In the genomic region with DNA sequence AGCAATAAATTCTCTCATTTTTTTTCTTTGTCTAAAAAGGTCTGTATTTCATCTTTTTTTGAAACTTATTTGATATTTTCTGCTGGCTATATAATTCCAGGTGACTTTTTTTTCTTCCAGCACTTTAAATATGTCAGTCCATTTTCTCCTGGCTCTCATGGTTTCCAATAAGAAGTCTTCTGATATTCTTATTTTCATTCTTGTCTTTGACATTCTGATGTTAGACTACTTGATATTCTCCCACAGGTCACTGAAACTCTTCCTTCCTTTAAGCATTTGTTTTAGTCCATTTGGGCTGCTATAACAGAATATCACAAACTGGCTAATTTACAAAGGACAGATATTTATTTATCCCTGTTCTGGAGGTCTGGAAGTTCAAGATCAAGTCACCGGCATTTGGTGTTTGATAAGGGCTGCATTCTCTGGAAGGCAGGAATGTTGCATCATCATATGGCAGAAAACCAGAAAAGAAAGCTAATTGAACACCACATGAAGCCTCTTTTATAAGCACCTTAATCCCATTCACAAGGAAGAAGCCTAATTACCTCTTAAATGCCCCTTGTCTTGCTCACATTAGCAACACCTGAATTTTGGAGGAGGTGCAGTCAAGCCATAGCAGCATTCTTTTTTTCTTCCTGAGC, we compare ENCODE assay signal across 21 cellular contexts.
DNase-seq lines count a peak whose midpoint lies in the region; FAIRE-seq and TF ChIP-seq lines count a peak whose summit lies in the region.
"Had no signal": no experiment of that assay in that cellular context is flagged by ENCODE, and none has a peak within 500 bp of the region (broad histone marks: within the 10 kb centered on the region; RNA-seq: fewer than 3 reads in every experiment).

No MANE protein-coding gene starts in this region.

- peaks cover 35 to 41% of the 10 kb centered on the region in 2 experiments for H3K4me1 Mint-ChIP-seq in H9
- H3K4me1 Mint-ChIP-seq: B cell had no signal

- no peaks in the 10 kb centered on the region for H4K20me1 ChIP-seq in H9 (ENCODE audit: control insufficient read depth, insufficient read depth, insufficient read length)

- H3K18ac ChIP-seq in H9 (ENCODE audit: insufficient read length, low read depth, low read length), result no peak overlapping the region

- FAIRE-seq in D721Med (lab: Jason Lieb, UNC), result no peak
- FAIRE-seq: GM19239 had no signal

- no peak overlapping the region for H3K4ac ChIP-seq in H9 (ENCODE audit: low read depth, low read length)

- H3K27ac Mint-ChIP-seq in H9, result peak overlapping the region in 2 of 3 experiments; percentile 41 to 95; a peak in 4 of 7 replicates
- H3K27ac Mint-ChIP-seq: B cell had no signal

- H3K27me3 Mint-ChIP-seq in H9 (ENCODE audit: low read depth), result peaks cover 25% of the 10 kb centered on the region

- no peak overlapping the region for H2AFZ ChIP-seq in H9 (ENCODE audit: low read length)

- H3K9me3 Mint-ChIP-seq in H9, result peaks cover 36 to 39% of the 10 kb centered on the region in 2 experiments

- no TSS peak for BruUV-seq in A673 (replicated peaks; lab: Mats Ljungman, UMichigan)

- no peak overlapping the region for H2BK15ac ChIP-seq in H9 (ENCODE audit: low read depth, low read length)

- H3K4me1 ChIP-seq in H9 (ENCODE audit: insufficient read depth, low read length) (no peaks in the 10 kb centered on the region), A673 (ENCODE audit: insufficient read depth, low read length, poor library complexity, severe bottlenecking) (no peaks in the 10 kb centered on the region)
- H3K4me1 ChIP-seq: SJCRH30 had no signal

- DNase-seq in AG08396 (ENCODE audit: low spot score) (peak; percentile 2), H9 (peak; percentile 15), NCI-H748 (lab: John Stamatoyannopoulos, UW; ENCODE audit: unreplicated experiment) (peak; percentile 15), fibroblast of mammary gland (ENCODE audit: low read depth) (peak; percentile 6), inferior parietal cortex (ENCODE audit: extremely low spot score) (no peak), D721Med (ENCODE audit: insufficient read length, low spot score) (no peak), A673 (ENCODE audit: low spot score) (no peak)
- DNase-seq: CD4-positive, CD25-positive, alpha-beta regulatory T cell; DMS53; MG63; NCI-H1092 treated with DMSO at 0.1 percent for 48 hours; NCI-H1694 treated with DMSO at 0.1 percent for 48 hours; NCI-H2107; NCI-H345; NCI-H82; PC-3; SJCRH30 had no signal

- H3K36me3 ChIP-seq in A673 (ENCODE audit: insufficient read depth, low read length, poor library complexity, severe bottlenecking), result no peaks in the 10 kb centered on the region
- H3K36me3 ChIP-seq: HAP-1, MG63, SJCRH30 had no signal

- no peak overlapping the region for H3K9ac ChIP-seq in H9 (ENCODE audit: extremely low read depth, insufficient read length, low read length)

- H4K5ac ChIP-seq in H9 (ENCODE audit: insufficient read length, low read depth, low read length), result no peak overlapping the region

- H3T11ph ChIP-seq in H9 (ENCODE audit: low read length), result no peak overlapping the region

- no peaks in the 10 kb centered on the region for H3K79me2 ChIP-seq in H9 (ENCODE audit: insufficient read depth, low read length)

- no peak overlapping the region for H2BK12ac ChIP-seq in H9 (ENCODE audit: insufficient read length, low read depth, low read length)

- H3K27ac ChIP-seq in H9 (ENCODE audit: insufficient read length, low read depth, low read length), result no peak overlapping the region
- no peak overlapping the region for H3K27ac ChIP-seq in A673 (ENCODE audit: low read depth, low read length, poor library complexity, severe bottlenecking)
- H3K27ac ChIP-seq: RWPE1, SJCRH30 had no signal

- H3K4me3 ChIP-seq in fibroblast of mammary gland (ENCODE audit: control insufficient read depth, low read depth, low read length) (no peak overlapping the region), A673 (ENCODE audit: low read depth, low read length, poor library complexity, severe bottlenecking) (no peak overlapping the region)
- H3K4me3 ChIP-seq: HAP-1, MG63, SJCRH30 had no signal

- no peak overlapping the region for H2AK5ac ChIP-seq in H9 (ENCODE audit: insufficient read length, low read length)

- no peak overlapping the region for H2BK120ac ChIP-seq in H9 (ENCODE audit: low read depth, low read length, poor library complexity, severe bottlenecking)

- no peak overlapping the region for H4K91ac ChIP-seq in H9 (ENCODE audit: insufficient read length, low read depth, low read length)

- H2BK5ac ChIP-seq in H9 (ENCODE audit: insufficient read length, low read length), result no peak overlapping the region

- WGBS in H9 (ENCODE audit: extremely low coverage, insufficient read length, low lambda C conversion rate), result no CpG with 5 or more reads among the region's 1 CpG

- no peak overlapping the region for H2BK20ac ChIP-seq in H9 (ENCODE audit: low read depth, low read length, poor library complexity, severe bottlenecking)

- no peaks in the 10 kb centered on the region for H3K9me3 ChIP-seq in H9 (ENCODE audit: control insufficient read depth, low read depth, low read length)
- H3K9me3 ChIP-seq in A673 (ENCODE audit: low read depth, low read length, poor library complexity, severe bottlenecking), result peaks cover 19% of the 10 kb centered on the region
- H3K9me3 ChIP-seq: SJCRH30 had no signal

- POLR2A ChIA-PET in A673 (lab: Charles Lee; ENCODE audit: low non-redundant PET), result no interaction called here

- intact Hi-C loops in A673 (cut with micrococcal nuclease; ENCODE audit: unreplicated experiment), result no loop called here

- H3K79me1 ChIP-seq in H9 (ENCODE audit: insufficient read depth, low read depth, low read length, poor library complexity, severe bottlenecking), result no peaks in the 10 kb centered on the region

- no peak overlapping the region for H3K23ac ChIP-seq in H9 (ENCODE audit: insufficient read length, low read depth, low read length)

- H3K23me2 ChIP-seq in H9 (ENCODE audit: insufficient read length, low read depth, low read length, poor library complexity, severe bottlenecking), result no peaks in the 10 kb centered on the region

- no peak overlapping the region for H3K4me3 Mint-ChIP-seq in H9
- H3K4me3 Mint-ChIP-seq: B cell; CD4-positive, CD25-positive, alpha-beta regulatory T cell had no signal

- H3K14ac ChIP-seq in H9 (ENCODE audit: insufficient read depth, low read length), result no peak overlapping the region

- no peak overlapping the region for H3K4me2 ChIP-seq in H9 (ENCODE audit: insufficient read depth, insufficient read length, low read length)

- no peak overlapping the region for H3K56ac ChIP-seq in H9 (ENCODE audit: insufficient read length, low read depth, low read length)

- H3K36me3 Mint-ChIP-seq in H9 (ENCODE audit: insufficient read depth in 1 of 3, low read depth in 3 of 3), result peaks cover 10 to 37% (median 16%) of the 10 kb centered on the region in 3 experiments; a peak in 6 of 7 replicates
- H3K36me3 Mint-ChIP-seq: CD4-positive, CD25-positive, alpha-beta regulatory T cell had no signal

- H3K27me3 ChIP-seq in H9 (ENCODE audit: insufficient read depth, low read length) (no peaks in the 10 kb centered on the region), A673 (replicated peaks; ENCODE audit: insufficient read depth, low read depth, low read length, poor library complexity) (no peaks in the 10 kb centered on the region)
- H3K27me3 ChIP-seq: MG63, SJCRH30 had no signal

- TF ChIP-seq CTCF in H9 (conservative IDR thresholded peaks at IDR 0.05) (no peak), fibroblast of mammary gland (conservative IDR thresholded peaks at IDR 0.05; ENCODE audit: control insufficient read depth, insufficient read depth, low read depth, low read length) (no peak), D721Med (IDR thresholded peaks at IDR 0.05; ENCODE audit: insufficient read depth, missing control alignments) (no peak), A673 (conservative IDR thresholded peaks at IDR 0.05; ENCODE audit: low read depth, low read length) (no peak)

- CTCF ChIA-PET in A673 (lab: Charles Lee), result no interaction called here

- H4K8ac ChIP-seq in H9 (replicated peaks; ENCODE audit: insufficient read length, low read depth, low read length), result no peak overlapping the region

Comparison
In these comparisons a context has a peak if more than half of its experiments do, and no peak if none do; other contexts are left out.
1. DNase-seq: peak in AG08396 (single experiment), H9 (single experiment), NCI-H748 (single experiment) and fibroblast of mammary gland (single experiment); none in inferior parietal cortex (single experiment), D721Med (single experiment) and A673 (single experiment).